ENCODE assay signal across 17 cellular contexts in the genomic region with DNA sequence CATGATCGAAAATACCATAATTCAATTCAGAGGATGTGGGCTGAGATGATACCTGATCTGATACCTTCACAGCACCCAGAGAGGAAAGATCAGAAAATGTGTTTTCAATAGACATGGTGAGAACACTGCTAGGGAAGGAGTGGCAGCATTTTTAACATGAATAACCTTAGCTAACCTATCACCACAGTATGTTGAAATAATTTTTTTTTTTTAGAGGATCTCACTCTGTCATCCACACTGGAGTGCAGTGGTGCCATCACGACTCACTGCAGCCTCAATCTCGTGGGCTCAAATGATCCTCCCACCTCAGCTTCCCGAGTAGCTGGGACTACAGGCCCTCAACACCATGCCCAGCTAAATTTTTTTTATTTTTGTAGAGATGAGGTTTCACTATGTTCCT.
DNase-seq lines count a peak whose midpoint lies in the region; ATAC-seq and TF ChIP-seq lines count a peak whose summit lies in the region.
"Had no signal": no experiment of that assay in that cellular context is flagged by ENCODE, and none has a peak within 500 bp of the region (broad histone marks: within the 10 kb centered on the region; RNA-seq: fewer than 3 reads in every experiment).

No MANE protein-coding gene starts in this region.

- DNase-seq in AG04449 (ENCODE audit: low read depth, low spot score): peak; percentile 16
- DNase-seq in HK-2 (ENCODE audit: unreplicated experiment): peak; percentile 36
- peak; percentile 7 for DNase-seq in astrocyte of the hippocampus (ENCODE audit: low read depth, low spot score)
- peak; percentile 16 for DNase-seq in kidney epithelial cell (ENCODE audit: low read depth)
- no peak for DNase-seq in SW480 (ENCODE audit: low spot score)
- no peak for DNase-seq in uterus
- DNase-seq in GF-D8 (lab: John Stamatoyannopoulos, UW): no peak
- DNase-seq: activated CD8-positive, alpha-beta T cell treated with anti-CD3 and anti-CD28 coated beads for 36 hours; DMS153; head of caudate nucleus; kidney; MV-4-11; NCI-H2081; right cardiac atrium; upper lobe of left lung; WERI-Rb-1 had no signal

- no peak for ATAC-seq in GM18867 (IDR thresholded peaks at IDR 0.05; ENCODE audit: unreplicated experiment)
- ATAC-seq: activated CD8-positive, alpha-beta T cell treated with anti-CD3 and anti-CD28 coated beads for 36 hours; right cardiac atrium had no signal

- H3K4me1 ChIP-seq in uterus: no peaks in the 10 kb centered on the region

- intact Hi-C loops in uterus (cut with DNase I; ENCODE audit: low total_unique reads): no loop called here

- TF ChIP-seq CTCF in AG04449 (IDR thresholded peaks at IDR 0.05; ENCODE audit: insufficient read depth, low read length, missing control alignments): no peak
- no peak for TF ChIP-seq CTCF in kidney epithelial cell (IDR thresholded peaks at IDR 0.05; ENCODE audit: insufficient read depth, low read length, poor library complexity, severe bottlenecking)
- TF ChIP-seq CTCF in uterus (IDR thresholded peaks at IDR 0.05): no peak

- no peaks in the 10 kb centered on the region for H3K27me3 ChIP-seq in kidney epithelial cell (ENCODE audit: control insufficient read depth, insufficient read depth, low read length)
- H3K27me3 ChIP-seq in uterus: no peaks in the 10 kb centered on the region
- H3K27me3 ChIP-seq: upper lobe of left lung had no signal

- no peaks in the 10 kb centered on the region for H3K9me3 ChIP-seq in uterus
- H3K9me3 ChIP-seq: upper lobe of left lung had no signal

- TF ChIP-seq POLR2A in uterus (IDR thresholded peaks at IDR 0.05): no peak

- H3K4me3 ChIP-seq in AG04449 (ENCODE audit: low read depth, low read length): no peak overlapping the region
- no peak overlapping the region for H3K4me3 ChIP-seq in kidney epithelial cell (ENCODE audit: low read depth, low read length)
- H3K4me3 ChIP-seq in uterus: no peak overlapping the region
- H3K4me3 ChIP-seq: upper lobe of left lung had no signal

- POLR2A ChIA-PET in AG04449 (lab: Yijun Ruan, JAX): no interaction called here

- no peak overlapping the region for H3K27ac ChIP-seq in uterus
- H3K27ac ChIP-seq: upper lobe of left lung, WERI-Rb-1 had no signal

- no peaks in the 10 kb centered on the region for H3K36me3 ChIP-seq in kidney epithelial cell (ENCODE audit: control insufficient read depth, insufficient read depth, low read length)
- H3K36me3 ChIP-seq in uterus: no peaks in the 10 kb centered on the region
- H3K36me3 ChIP-seq: upper lobe of left lung, WERI-Rb-1 had no signal

- CTCF ChIA-PET in AG04449 (lab: Yijun Ruan, JAX): interaction anchor here (0.6 to 1.8 kb wide), 4 partner anchors 9 to 109 kb away, joined by 3 to 5 read pairs (median 4); no protein-coding TSS in a partner anchor

Comparison
In these comparisons a context has a peak if more than half of its experiments do, and no peak if none do; other contexts are left out.
1. DNase-seq: peak in AG04449 (single experiment), HK-2 (single experiment), astrocyte of the hippocampus (single experiment) and kidney epithelial cell (single experiment); none in SW480 (single experiment), uterus (0 of 2) and GF-D8 (single experiment).